ENCODE assay signal across 1 cellular context in genomic region chr15:90400759-90401314, GRCh38.
A peak's percentile ranks its signal among the peaks of the same experiment; 100 is the strongest.
TF ChIP-seq lines count a peak whose summit lies in the region.

No MANE protein-coding gene starts in this region.

TF ChIP-seq in HepG2, 621 proteins besides CTCF, POLR2A, EP300 and RAD21 (continued from another document and continues in another):
- TF ChIP-seq KLF12 (CRISPR knock-in tag; IDR thresholded peaks at IDR 0.05; ENCODE audit: borderline replicate concordance) (no peak), HOXA5 (CRISPR knock-in tag; IDR thresholded peaks at IDR 0.05) (no peak), SOX6 (IDR thresholded peaks at IDR 0.05) (no peak), SOX6 (CRISPR knock-in tag; IDR thresholded peaks at IDR 0.05) (peak; percentile 23; the same call in 1 of the 2 replicates), SP2 (CRISPR knock-in tag; IDR thresholded peaks at IDR 0.05) (no peak), RAD51 (IDR thresholded peaks at IDR 0.05; ENCODE audit: borderline replicate concordance) (no peak), ZFP82 (CRISPR knock-in tag; IDR thresholded peaks at IDR 0.05; ENCODE audit: borderline replicate concordance) (no peak), ZNF512B (CRISPR knock-in tag; IDR thresholded peaks at IDR 0.05; ENCODE audit: borderline replicate concordance) (no peak), ZNF121 (CRISPR knock-in tag; IDR thresholded peaks at IDR 0.05) (no peak), ZFY (CRISPR knock-in tag; IDR thresholded peaks at IDR 0.05) (peak; percentile 62), ZSCAN5A (CRISPR knock-in tag; IDR thresholded peaks at IDR 0.05; ENCODE audit: borderline replicate concordance) (no peak), MAFK (conservative IDR thresholded peaks at IDR 0.05 in 1 of 2, IDR thresholded peaks at IDR 0.05 in 1 of 2; ENCODE audit: low read length in 2 of 2) (peak in 1 of 2 experiments; percentile 23; a peak in 1 of 4 replicates), PITX1 (CRISPR knock-in tag; IDR thresholded peaks at IDR 0.05) (no peak), CC2D1A (CRISPR knock-in tag; IDR thresholded peaks at IDR 0.05) (no peak), ZNF615 (CRISPR knock-in tag; IDR thresholded peaks at IDR 0.05; ENCODE audit: borderline replicate concordance) (no peak), CBX2 (IDR thresholded peaks at IDR 0.05; ENCODE audit: low read depth, low read length) (no peak), CBX2 (CRISPR knock-in tag; IDR thresholded peaks at IDR 0.05; ENCODE audit: low read depth) (no peak), RFX5 (IDR thresholded peaks at IDR 0.05; ENCODE audit: low read depth, low read length) (no peak), SAP130 (CRISPR knock-in tag; IDR thresholded peaks at IDR 0.05; ENCODE audit: low read depth) (peak; percentile 86), SCMH1 (CRISPR knock-in tag; IDR thresholded peaks at IDR 0.05; ENCODE audit: borderline replicate concordance) (no peak), TARDBP (CRISPR knock-in tag; IDR thresholded peaks at IDR 0.05) (no peak), RORA (CRISPR knock-in tag; IDR thresholded peaks at IDR 0.05) (no peak), NR1H2 (CRISPR knock-in tag; IDR thresholded peaks at IDR 0.05; ENCODE audit: borderline replicate concordance, low read depth) (no peak), NR2F1 (CRISPR knock-in tag; IDR thresholded peaks at IDR 0.05) (no peak), FOXK1 (CRISPR knock-in tag; IDR thresholded peaks at IDR 0.05; ENCODE audit: borderline replicate concordance, low read depth) (no peak), ZNF576 (CRISPR knock-in tag; IDR thresholded peaks at IDR 0.05) (no peak), ZNF691 (CRISPR knock-in tag; IDR thresholded peaks at IDR 0.05; ENCODE audit: borderline replicate concordance, low read depth) (no peak), ZHX1 (CRISPR knock-in tag; IDR thresholded peaks at IDR 0.05; ENCODE audit: low read depth) (no peak), KLF6 (CRISPR knock-in tag; IDR thresholded peaks at IDR 0.05) (no peak), ZNF569 (CRISPR knock-in tag; IDR thresholded peaks at IDR 0.05; ENCODE audit: borderline replicate concordance) (no peak), ZNF562 (CRISPR knock-in tag; IDR thresholded peaks at IDR 0.05; ENCODE audit: borderline replicate concordance) (no peak), KMT2A (CRISPR knock-in tag; IDR thresholded peaks at IDR 0.05) (peak; percentile 52; the same call in 1 of the 2 replicates), SMARCE1 (IDR thresholded peaks at IDR 0.05; ENCODE audit: borderline replicate concordance) (no peak), MXD3 (CRISPR knock-in tag; IDR thresholded peaks at IDR 0.05) (no peak), WIZ (CRISPR knock-in tag; IDR thresholded peaks at IDR 0.05) (no peak), ZBTB25 (CRISPR knock-in tag; IDR thresholded peaks at IDR 0.05) (0 out of 2 replicates have a peak, but pooled peaks have one; percentile 40), JARID2 (CRISPR knock-in tag; IDR thresholded peaks at IDR 0.05; ENCODE audit: insufficient replicate concordance) (no peak), TMF1 (CRISPR knock-in tag; IDR thresholded peaks at IDR 0.05; ENCODE audit: low read depth) (no peak), SOX13 (IDR thresholded peaks at IDR 0.05) (no peak), SOX13 (CRISPR knock-in tag; conservative IDR thresholded peaks at IDR 0.05 in 1 of 2, IDR thresholded peaks at IDR 0.05 in 1 of 2) (peak in 1 of 2 experiments; percentile 30; a peak in 1 of 4 replicates), MEIS2 (CRISPR knock-in tag; IDR thresholded peaks at IDR 0.05) (no peak), TEAD2 (CRISPR knock-in tag; IDR thresholded peaks at IDR 0.05) (no peak), ZFP1 (CRISPR knock-in tag; IDR thresholded peaks at IDR 0.05) (peak; percentile 24; the same call in 1 of the 2 replicates), ZNF414 (CRISPR knock-in tag; IDR thresholded peaks at IDR 0.05) (no peak), PLRG1 (conservative IDR thresholded peaks at IDR 0.05) (no peak), DZIP1 (CRISPR knock-in tag; IDR thresholded peaks at IDR 0.05) (no peak), HNF1B (CRISPR knock-in tag; IDR thresholded peaks at IDR 0.05) (0 out of 2 replicates have a peak, but pooled peaks have one; percentile 26), MIER2 (CRISPR knock-in tag; IDR thresholded peaks at IDR 0.05) (no peak), FOXO4 (CRISPR knock-in tag; conservative IDR thresholded peaks at IDR 0.05) (no peak)
